In the genomic region with DNA sequence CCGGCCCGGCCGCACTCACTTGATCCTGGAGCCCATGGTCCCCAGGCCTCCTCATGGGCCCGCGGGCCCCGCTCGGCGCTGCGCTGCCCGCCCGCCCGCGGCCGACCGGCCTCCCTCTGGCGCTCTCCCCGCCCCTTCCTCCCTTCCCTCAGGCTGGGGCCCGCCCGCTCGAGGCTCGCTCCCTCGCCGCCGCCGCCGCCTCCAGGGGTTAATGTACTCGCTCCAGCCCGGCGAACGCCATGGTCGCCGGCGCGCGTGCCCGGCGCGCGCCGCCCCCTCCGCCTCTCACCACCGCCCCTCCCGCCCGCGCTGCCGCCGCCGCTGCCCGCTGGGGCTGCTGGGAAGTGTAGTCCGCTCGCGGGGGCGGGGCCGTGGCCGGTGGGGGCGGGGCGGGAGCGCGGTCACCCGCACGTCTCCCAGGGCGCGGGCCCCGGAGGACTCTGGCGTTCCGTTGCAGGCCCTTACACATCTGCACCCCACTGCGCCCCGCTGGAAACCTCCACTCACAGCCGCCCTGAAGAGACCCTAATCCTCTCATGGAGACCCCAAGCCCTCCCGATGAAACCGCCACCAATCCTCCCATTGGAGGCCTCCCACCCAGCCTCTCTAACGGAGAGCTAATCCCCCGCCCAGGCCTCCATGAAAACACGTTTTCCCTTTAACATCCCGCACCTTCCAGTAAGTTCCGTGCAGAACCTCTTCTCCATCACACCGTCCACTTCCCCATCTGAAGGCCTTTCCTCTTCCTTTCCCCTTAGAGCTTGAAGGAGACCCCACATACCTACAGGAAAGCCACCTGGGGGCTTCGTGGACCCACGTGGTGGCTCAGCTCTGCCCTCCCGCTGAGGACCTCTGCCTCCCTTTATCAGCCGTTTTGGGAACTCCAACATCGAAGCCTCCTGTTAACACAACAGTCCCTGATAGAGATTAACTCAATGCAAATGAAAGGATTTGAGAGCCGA, we compare ENCODE assay signal across 8 cellular contexts. TPM values are rescaled to one million over a fixed set of nuclear protein-coding genes. Genes with fewer than 3 reads are reported as not detected.
A peak's percentile ranks its signal among the peaks of the same experiment; 100 is the strongest.
DNase-seq lines count a peak whose midpoint lies in the region; ATAC-seq, FAIRE-seq and TF ChIP-seq lines count a peak whose summit lies in the region.

A gene with protein sequence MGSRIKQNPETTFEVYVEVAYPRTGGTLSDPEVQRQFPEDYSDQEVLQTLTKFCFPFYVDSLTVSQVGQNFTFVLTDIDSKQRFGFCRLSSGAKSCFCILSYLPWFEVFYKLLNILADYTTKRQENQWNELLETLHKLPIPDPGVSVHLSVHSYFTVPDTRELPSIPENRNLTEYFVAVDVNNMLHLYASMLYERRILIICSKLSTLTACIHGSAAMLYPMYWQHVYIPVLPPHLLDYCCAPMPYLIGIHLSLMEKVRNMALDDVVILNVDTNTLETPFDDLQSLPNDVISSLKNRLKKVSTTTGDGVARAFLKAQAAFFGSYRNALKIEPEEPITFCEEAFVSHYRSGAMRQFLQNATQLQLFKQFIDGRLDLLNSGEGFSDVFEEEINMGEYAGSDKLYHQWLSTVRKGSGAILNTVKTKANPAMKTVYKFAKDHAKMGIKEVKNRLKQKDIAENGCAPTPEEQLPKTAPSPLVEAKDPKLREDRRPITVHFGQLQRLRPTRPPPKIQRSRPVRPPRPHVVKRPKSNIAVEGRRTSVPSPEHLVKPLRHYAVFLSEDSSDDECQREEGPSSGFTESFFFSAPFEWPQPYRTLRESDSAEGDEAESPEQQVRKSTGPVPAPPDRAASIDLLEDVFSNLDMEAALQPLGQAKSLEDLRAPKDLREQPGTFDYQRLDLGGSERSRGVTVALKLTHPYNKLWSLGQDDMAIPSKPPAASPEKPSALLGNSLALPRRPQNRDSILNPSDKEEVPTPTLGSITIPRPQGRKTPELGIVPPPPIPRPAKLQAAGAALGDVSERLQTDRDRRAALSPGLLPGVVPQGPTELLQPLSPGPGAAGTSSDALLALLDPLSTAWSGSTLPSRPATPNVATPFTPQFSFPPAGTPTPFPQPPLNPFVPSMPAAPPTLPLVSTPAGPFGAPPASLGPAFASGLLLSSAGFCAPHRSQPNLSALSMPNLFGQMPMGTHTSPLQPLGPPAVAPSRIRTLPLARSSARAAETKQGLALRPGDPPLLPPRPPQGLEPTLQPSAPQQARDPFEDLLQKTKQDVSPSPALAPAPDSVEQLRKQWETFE (minus strand): TSS at position 257 of the 962 bp plus-strand sequence. CDS start 221 bp downstream, at position 36.

- no peaks in the 10 kb centered on the region for H3K27me3 ChIP-seq in astrocyte (ENCODE audit: insufficient read depth, low read length)
- no peaks in the 10 kb centered on the region for H3K27me3 ChIP-seq in aorta (ENCODE audit: control insufficient read depth in 1 of 2, insufficient read depth in 2 of 2, low read length in 1 of 2)

- in situ Hi-C loops in GM13977 (cut with MboI; ENCODE audit: low pct_unique_long_range_greater_than_20kb, low sequenced_read_pairs, unreplicated experiment) = no loop called here

- peak within 1 kb of the TSS; percentile 87 for H3K4me3 Mint-ChIP-seq in T-helper 2 cell treated with Interferon-gamma antibody and Interleukin-4, amounts not matched to agents 5 μg/mL and 100 μg/mL, for 36 hours
- peak within 1 kb of the TSS; percentile 90 for H3K4me3 Mint-ChIP-seq in astrocyte (ENCODE audit: unreplicated experiment)

- DNase-seq in GM13977 (ENCODE audit: low spot score) = peak; percentile 99
- DNase-seq in NCI-H146 (lab: John Stamatoyannopoulos, UW) = peak; percentile 86
- DNase-seq in T-helper 2 cell treated with Interferon-gamma antibody and Interleukin-4, amounts not matched to agents 5 μg/mL and 100 μg/mL, for 36 hours (ENCODE audit: low spot score) = peak; percentile 85
- DNase-seq in astrocyte (ENCODE audit: low read depth) = peak; percentile 67
- DNase-seq in hepatic stellate cell (ENCODE audit: low spot score) = peak; percentile 95
- peak; percentile 43 for DNase-seq in renal cortical epithelial cell (ENCODE audit: low read depth)
- DNase-seq in aorta = peak; percentile 95 to 97

- intact Hi-C loops in aorta (cut with DNase I) = no loop called here

- H3K9me3 Mint-ChIP-seq in T-helper 2 cell treated with Interferon-gamma antibody and Interleukin-4, amounts not matched to agents 5 μg/mL and 100 μg/mL, for 36 hours = peaks cover 2% of the 10 kb centered on the region
- H3K9me3 Mint-ChIP-seq in astrocyte (ENCODE audit: unreplicated experiment) = no peaks in the 10 kb centered on the region

- no peaks in the 10 kb centered on the region for H3K36me3 ChIP-seq in astrocyte (ENCODE audit: insufficient read depth, low read length)
- no peaks in the 10 kb centered on the region for H3K36me3 ChIP-seq in aorta (ENCODE audit: control insufficient read depth in 1 of 2, insufficient read depth in 2 of 2, low read length in 1 of 2)

- peak within 1 kb of the TSS; percentile 92 for H3K4me2 ChIP-seq in astrocyte (ENCODE audit: low read length)

- peaks cover 28% of the 10 kb centered on the region for H3K4me1 Mint-ChIP-seq in T-helper 2 cell treated with Interferon-gamma antibody and Interleukin-4, amounts not matched to agents 5 μg/mL and 100 μg/mL, for 36 hours (ENCODE audit: low read depth)
- H3K4me1 Mint-ChIP-seq in astrocyte (ENCODE audit: low read depth, unreplicated experiment) = peaks cover 43% of the 10 kb centered on the region

- peak within 1 kb of the TSS; percentile 63 for H3K27ac Mint-ChIP-seq in T-helper 2 cell treated with Interferon-gamma antibody and Interleukin-4, amounts not matched to agents 5 μg/mL and 100 μg/mL, for 36 hours
- H3K27ac Mint-ChIP-seq in astrocyte (ENCODE audit: unreplicated experiment) = peak within 1 kb of the TSS; percentile 21

- FAIRE-seq in astrocyte (lab: Jason Lieb, UNC) = no peak

- peak within 1 kb of the TSS; percentile 74 for H3K9ac ChIP-seq in astrocyte (ENCODE audit: low read length)

- H3K27ac ChIP-seq in astrocyte (ENCODE audit: low read depth, low read length) = no peak within 1 kb of the TSS
- H3K27ac ChIP-seq in aorta (ENCODE audit: low read depth in 1 of 2, low read length in 2 of 2) = no peak within 1 kb of the TSS

- ATAC-seq in HG02852 (IDR thresholded peaks at IDR 0.05; ENCODE audit: unreplicated experiment) = peak; percentile 69
- ATAC-seq in aorta (ENCODE audit: low FRiP score) = peak; percentile 95

- H3K4me1 ChIP-seq in astrocyte (ENCODE audit: insufficient read depth, low read length) (peaks cover 17% of the 10 kb centered on the region), aorta (ENCODE audit: control insufficient read depth in 1 of 2, insufficient read depth in 2 of 2, low read length in 2 of 2) (no peaks in the 10 kb centered on the region)

- whole genome bisulfite sequencing in aorta, 2 donors = 6 to 11% methylated on average over 52 to 83 of the region's 83 CpGs

- H3K4me3 ChIP-seq in astrocyte (ENCODE audit: insufficient read depth, low read depth, low read length) = peak within 1 kb of the TSS; percentile 75
- H3K4me3 ChIP-seq in aorta (ENCODE audit: low read length in 2 of 2) = peak within 1 kb of the TSS; percentile 92 to 95

- H3K79me2 ChIP-seq in astrocyte (ENCODE audit: insufficient read depth, low read length) = peaks cover 28% of the 10 kb centered on the region

- H3K27me3 Mint-ChIP-seq in T-helper 2 cell treated with Interferon-gamma antibody and Interleukin-4, amounts not matched to agents 5 μg/mL and 100 μg/mL, for 36 hours (ENCODE audit: low read depth) = peaks cover 13% of the 10 kb centered on the region
- peaks cover under 1% of the 10 kb centered on the region for H3K27me3 Mint-ChIP-seq in astrocyte (ENCODE audit: low read depth, unreplicated experiment)

- TF ChIP-seq CTCF in GM13977 (IDR thresholded peaks at IDR 0.05; ENCODE audit: extremely low read depth, insufficient read depth, missing control alignments) (no peak), astrocyte (IDR thresholded peaks at IDR 0.05; ENCODE audit: insufficient read depth, low read depth, low read length) (no peak)

- H3K36me3 Mint-ChIP-seq in T-helper 2 cell treated with Interferon-gamma antibody and Interleukin-4, amounts not matched to agents 5 μg/mL and 100 μg/mL, for 36 hours (ENCODE audit: low read depth) = peaks cover 2% of the 10 kb centered on the region
- H3K36me3 Mint-ChIP-seq in astrocyte (ENCODE audit: low read depth, unreplicated experiment) = no peaks in the 10 kb centered on the region

- peaks cover 34% of the 10 kb centered on the region for H4K20me1 ChIP-seq in astrocyte (ENCODE audit: insufficient read depth, low read length)

- H2AFZ ChIP-seq in astrocyte (ENCODE audit: low read depth, low read length) = peak within 1 kb of the TSS; percentile 62

- H3K9me3 ChIP-seq in astrocyte (ENCODE audit: insufficient read depth, low read depth, low read length) (no peaks in the 10 kb centered on the region), aorta (ENCODE audit: control insufficient read depth, low read length) (no peaks in the 10 kb centered on the region)

RNA-seq across cellular contexts. Expression of the gene that starts here (rescaled TPM):
- total RNA-seq in astrocyte (12.7 and 13.1 TPM in 2 replicates), renal cortical epithelial cell (10.1 and 21.5 TPM in 2 replicates), aorta (10 to 100 TPM; 22.5 to 31.4 TPM)
- 1 to 10 TPM; 6.9 to 8.2 TPM for polyA plus RNA-seq in aorta

Comparison
In these comparisons a context has a peak if more than half of its experiments do, and no peak if none do; other contexts are left out.
1. DNase-seq: peak in every context shown above with its lines; median percentile 99 in GM13977; 96 in aorta; 95 in hepatic stellate cell; 86 in NCI-H146; 85 in T-helper 2 cell treated with Interferon-gamma antibody and Interleukin-4, amounts not matched to agents 5 μg/mL and 100 μg/mL, for 36 hours; 67 in astrocyte; 43 in renal cortical epithelial cell.